ENCODE assay signal across 8 cellular contexts in genomic region chr20:19937651-19938420, GRCh38.
DNase-seq lines count a peak whose midpoint lies in the region; ATAC-seq lines count a peak whose summit lies in the region.

No MANE protein-coding gene starts in this region.

- peak overlapping the region; percentile 73 for H3K27ac ChIP-seq in subcutaneous abdominal adipose tissue (ENCODE audit: low read depth, low read length)

- H3K4me3 Mint-ChIP-seq in activated CD8-positive, alpha-beta memory T cell treated with anti-CD3 and anti-CD28 coated beads, Interleukin-2, amount 10 ng/mL, durations not matched to agents 7 days and 5 days: no peak overlapping the region
- H3K4me3 Mint-ChIP-seq in activated naive CD4-positive, alpha-beta T cell treated with anti-CD3 and anti-CD28 coated beads, Interleukin-2, amount 50 U/mL, for 24 hours: peak overlapping the region; percentile 72

- ATAC-seq in activated CD8-positive, alpha-beta memory T cell treated with anti-CD3 and anti-CD28 coated beads, Interleukin-2, amount 10 ng/mL, durations not matched to agents 7 days and 5 days: peak; percentile 78
- peak; percentile 64 for ATAC-seq in HG03064 (IDR thresholded peaks at IDR 0.05; ENCODE audit: low read depth, unreplicated experiment)

- CTCF ChIA-PET in activated CD8-positive, alpha-beta memory T cell treated with anti-CD3 and anti-CD28 coated beads, Interleukin-2, amount 10 ng/mL, durations not matched to agents 7 days and 5 days (lab: Charles Lee): no interaction called here

- H3K9me3 Mint-ChIP-seq in activated CD8-positive, alpha-beta memory T cell treated with anti-CD3 and anti-CD28 coated beads, Interleukin-2, amount 10 ng/mL, durations not matched to agents 7 days and 5 days (ENCODE audit: low read depth): no peaks in the 10 kb centered on the region
- H3K9me3 Mint-ChIP-seq in activated naive CD4-positive, alpha-beta T cell treated with anti-CD3 and anti-CD28 coated beads, Interleukin-2, amount 50 U/mL, for 24 hours: no peaks in the 10 kb centered on the region

- H3K27me3 ChIP-seq in subcutaneous abdominal adipose tissue (ENCODE audit: control insufficient read depth in 5 of 5, insufficient read depth in 4 of 5, low read length in 5 of 5): no peaks in the 10 kb centered on the region

- H3K27me3 Mint-ChIP-seq in activated CD8-positive, alpha-beta memory T cell treated with anti-CD3 and anti-CD28 coated beads, Interleukin-2, amount 10 ng/mL, durations not matched to agents 7 days and 5 days: peaks cover 72% of the 10 kb centered on the region
- peaks cover 17% of the 10 kb centered on the region for H3K27me3 Mint-ChIP-seq in activated naive CD4-positive, alpha-beta T cell treated with anti-CD3 and anti-CD28 coated beads, Interleukin-2, amount 50 U/mL, for 24 hours

- H3K36me3 Mint-ChIP-seq in activated CD8-positive, alpha-beta memory T cell treated with anti-CD3 and anti-CD28 coated beads, Interleukin-2, amount 10 ng/mL, durations not matched to agents 7 days and 5 days: peaks cover 1% of the 10 kb centered on the region
- H3K36me3 Mint-ChIP-seq in activated naive CD4-positive, alpha-beta T cell treated with anti-CD3 and anti-CD28 coated beads, Interleukin-2, amount 50 U/mL, for 24 hours: no peaks in the 10 kb centered on the region

- peaks cover 29 to 89% (median 66%) of the 10 kb centered on the region in 5 donors for H3K4me1 ChIP-seq in subcutaneous abdominal adipose tissue (ENCODE audit: control insufficient read depth in 5 of 5, insufficient read depth in 5 of 5, low read length in 5 of 5)

- peak overlapping the region; percentile 45 for H3K27ac Mint-ChIP-seq in activated CD8-positive, alpha-beta memory T cell treated with anti-CD3 and anti-CD28 coated beads, Interleukin-2, amount 10 ng/mL, durations not matched to agents 7 days and 5 days
- H3K27ac Mint-ChIP-seq in activated naive CD4-positive, alpha-beta T cell treated with anti-CD3 and anti-CD28 coated beads, Interleukin-2, amount 50 U/mL, for 24 hours: no peak overlapping the region

- H3K36me3 ChIP-seq in subcutaneous abdominal adipose tissue (ENCODE audit: control insufficient read depth in 5 of 5, insufficient read depth in 5 of 5, low read length in 5 of 5): peaks cover 0 to 26% (median 22%) of the 10 kb centered on the region in 5 donors

- peak; percentile 63 for DNase-seq in activated CD8-positive, alpha-beta memory T cell treated with anti-CD3 and anti-CD28 coated beads, Interleukin-2, amount 10 ng/mL, durations not matched to agents 7 days and 5 days
- no peak for DNase-seq in activated CD8-positive, alpha-beta memory T cell treated with anti-CD3 and anti-CD28 coated beads, Interleukin-2, amount 50 U/mL, for 4 hours
- DNase-seq in SHP77 (lab: John Stamatoyannopoulos, UW) (no peak), UCSD-AML1 (lab: John Stamatoyannopoulos, UW; ENCODE audit: unreplicated experiment) (no peak), NCI-H2227 (lab: John Stamatoyannopoulos, UW; ENCODE audit: unreplicated experiment) (no peak)

- H3K9me3 ChIP-seq in subcutaneous abdominal adipose tissue (ENCODE audit: control insufficient read depth in 5 of 5, low read length in 5 of 5): no peaks in the 10 kb centered on the region

- peaks cover 15% of the 10 kb centered on the region for H3K4me1 Mint-ChIP-seq in activated CD8-positive, alpha-beta memory T cell treated with anti-CD3 and anti-CD28 coated beads, Interleukin-2, amount 10 ng/mL, durations not matched to agents 7 days and 5 days
- peaks cover 23% of the 10 kb centered on the region for H3K4me1 Mint-ChIP-seq in activated naive CD4-positive, alpha-beta T cell treated with anti-CD3 and anti-CD28 coated beads, Interleukin-2, amount 50 U/mL, for 24 hours

- H3K4me3 ChIP-seq in subcutaneous abdominal adipose tissue (ENCODE audit: low read depth in 1 of 5, low read length in 5 of 5): peak overlapping the region; percentile 7 to 65 (median 28)

- peak overlapping the region in 1 of 5 donors; percentile 31 for H3K9ac ChIP-seq in subcutaneous abdominal adipose tissue (ENCODE audit: low read length in 5 of 5)
